11 cellular contexts compared by ENCODE assay signal in genomic region chr4:2489841-2490552, GRCh38. TPM values are rescaled to one million over a fixed set of nuclear protein-coding genes. Genes with fewer than 3 reads are reported as not detected.
DNase-seq lines count a peak whose midpoint lies in the region; ATAC-seq and TF ChIP-seq lines count a peak whose summit lies in the region.
"Had no signal": no experiment of that assay in that cellular context is flagged by ENCODE, and none has a peak within 500 bp of the region (broad histone marks: within the 10 kb centered on the region; RNA-seq: fewer than 3 reads in every experiment).

No MANE protein-coding gene starts in this region.

- TF ChIP-seq CTCF in Calu3 (IDR thresholded peaks at IDR 0.05; ENCODE audit: unreplicated experiment) (no peak), RWPE1 (conservative IDR thresholded peaks at IDR 0.05; ENCODE audit: low read depth) (no peak), endodermal cell (conservative IDR thresholded peaks at IDR 0.05) (no peak), omental fat pad (IDR thresholded peaks at IDR 0.05) (no peak)

- H3K27ac Mint-ChIP-seq in Calu3 (ENCODE audit: unreplicated experiment) (peak overlapping the region; percentile 50), endodermal cell (peak overlapping the region; percentile 60)

- CTCF ChIA-PET in Calu3 (lab: Charles Lee) (no interaction called here), RWPE1 (lab: Yijun Ruan, JAX) (interaction anchor here (0.7 to 1.1 kb wide), 2 partner anchors 20 to 296 kb away, joined by 3 read pairs; no protein-coding TSS in a partner anchor)

- H3K9me3 ChIP-seq in endodermal cell (ENCODE audit: control insufficient read depth, low read length) = no peaks in the 10 kb centered on the region
- H3K9me3 ChIP-seq: SJSA1 had no signal

- BruUV-seq in Calu3 (replicated peaks; lab: Mats Ljungman, UMichigan) = no TSS peak

- 96 to 98% methylated on average over 9 of the region's 9 CpGs for WGBS in endodermal cell (ENCODE audit: insufficient coverage in 1 of 2, insufficient read length in 1 of 2), 2 experiments

- H3K9ac ChIP-seq in endodermal cell (ENCODE audit: extremely low read depth, low read length, poor library complexity, severe bottlenecking) = no peak overlapping the region

- peaks cover 58% of the 10 kb centered on the region for H3K36me3 ChIP-seq in endodermal cell (ENCODE audit: control insufficient read depth, insufficient read depth, low read length)

- DNase-seq in Calu3 (no peak), RWPE1 (ENCODE audit: low spot score) (no peak), endodermal cell (no peak), omental fat pad (ENCODE audit: low spot score) (no peak)
- no peak for DNase-seq in activated CD4-positive, alpha-beta T cell treated with anti-CD3 and anti-CD28 coated beads for 1 hour
- DNase-seq: NCI-H1092, WERI-Rb-1 had no signal

- H3K9me3 Mint-ChIP-seq in Calu3 (ENCODE audit: low read depth, unreplicated experiment) (no peaks in the 10 kb centered on the region), endodermal cell (no peaks in the 10 kb centered on the region)
- H3K9me3 Mint-ChIP-seq: naive thymus-derived CD8-positive, alpha-beta T cell had no signal

- ATAC-seq in omental fat pad (ENCODE audit: low FRiP score) (peak; percentile 51), GM21381 (IDR thresholded peaks at IDR 0.05; ENCODE audit: unreplicated experiment) (no peak), GM21717 (IDR thresholded peaks at IDR 0.05; ENCODE audit: unreplicated experiment) (no peak)
- ATAC-seq: naive thymus-derived CD8-positive, alpha-beta T cell had no signal

- no peaks in the 10 kb centered on the region for H3K27me3 ChIP-seq in endodermal cell (ENCODE audit: control insufficient read depth, insufficient read depth, low read length, poor library complexity, severe bottlenecking)
- H3K27me3 ChIP-seq: SJSA1 had no signal

- H3K36me3 Mint-ChIP-seq in Calu3 (ENCODE audit: insufficient read depth, unreplicated experiment) (peaks cover 25% of the 10 kb centered on the region), endodermal cell (ENCODE audit: low read depth) (peaks cover 46% of the 10 kb centered on the region)

- POLR2A ChIA-PET in RWPE1 (lab: Yijun Ruan, JAX; ENCODE audit: low non-redundant PET) = no interaction called here

- H3K27me3 Mint-ChIP-seq in Calu3 (ENCODE audit: unreplicated experiment) (no peaks in the 10 kb centered on the region), endodermal cell (ENCODE audit: insufficient read depth) (no peaks in the 10 kb centered on the region)
- H3K27me3 Mint-ChIP-seq: naive thymus-derived CD8-positive, alpha-beta T cell had no signal

- peaks cover 7% of the 10 kb centered on the region for H3K4me1 Mint-ChIP-seq in Calu3 (ENCODE audit: low read depth, unreplicated experiment)
- peaks cover 27% of the 10 kb centered on the region for H3K4me1 Mint-ChIP-seq in endodermal cell

- intact Hi-C loops in Calu3 (cut with micrococcal nuclease; ENCODE audit: unreplicated experiment) = no loop called here

- H3K4me3 Mint-ChIP-seq in Calu3 (ENCODE audit: low read depth, unreplicated experiment) (no peak overlapping the region), endodermal cell (no peak overlapping the region)

- peaks cover under 1% of the 10 kb centered on the region for H3K4me1 ChIP-seq in endodermal cell (ENCODE audit: control insufficient read depth, insufficient read depth, low read length)
- H3K4me1 ChIP-seq: SJSA1 had no signal

- H3K4me3 ChIP-seq in endodermal cell (ENCODE audit: low read length) = no peak overlapping the region
- H3K4me3 ChIP-seq: SJSA1 had no signal

- peak overlapping the region; percentile 71 for H3K27ac ChIP-seq in RWPE1
- H3K27ac ChIP-seq in endodermal cell (ENCODE audit: low read depth, low read length) = no peak overlapping the region
- H3K27ac ChIP-seq: SJSA1, WERI-Rb-1 had no signal

RNA-seq across cellular contexts. Expression of gene RNF4, which starts 21.1 kb away (rescaled TPM):
- total RNA-seq in Calu3 (2022) (45.6 and 55.6 TPM in 2 replicates), endodermal cell (10 to 100 TPM; 73.2 to 93.6 TPM), omental fat pad (10 to 100 TPM; 38.5 to 90.1 (median 44.5) TPM)
- 68.6 TPM for polyA plus RNA-seq in endodermal cell (2013, experiment 1 of 2)
- 67.6 TPM for polyA plus RNA-seq in endodermal cell (2013, experiment 2 of 2)

RNA-seq across cellular contexts. Expression of gene FAM193A, which starts 46.5 kb away (rescaled TPM):
- total RNA-seq in Calu3 (2022) (20.0 and 22.2 TPM in 2 replicates), endodermal cell (10 to 100 TPM; 32.1 to 39.0 TPM), omental fat pad (10 to 100 TPM; 16.7 to 30.1 (median 24.9) TPM)
- 26.9 TPM for polyA plus RNA-seq in endodermal cell (2013, experiment 1 of 2)
- polyA plus RNA-seq in endodermal cell (2013, experiment 2 of 2) = 25.5 TPM
